In genomic region chr9:129626079-129626943, GRCh38 we compare ENCODE assay signal across 1 cellular context.
TF ChIP-seq lines count a peak whose summit lies in the region.

TSS of gene NTMT1 (plus strand) at chr9:129626163. CDS start at chr9:129632704, 6,541 bp downstream.

TF ChIP-seq in K562, 482 proteins besides CTCF, POLR2A, EP300 and RAD21 (continued from another document and continues in another):
- TF ChIP-seq CREB1 (IDR thresholded peaks at IDR 0.05) (peak; percentile 94), CREB1 (CRISPR knock-in tag; IDR thresholded peaks at IDR 0.05) (peak; percentile 93), ZNF639 (CRISPR knock-in tag; conservative IDR thresholded peaks at IDR 0.05 in 1 of 2, IDR thresholded peaks at IDR 0.05 in 1 of 2) (no peak; a peak in 1 of 4 replicates), MCM3 (IDR thresholded peaks at IDR 0.05) (no peak), SPI1 (IDR thresholded peaks at IDR 0.05; ENCODE audit: borderline replicate concordance, low read depth, low read length) (no peak), ZNF695 (CRISPR knock-in tag; IDR thresholded peaks at IDR 0.05) (no peak), TCF3 (CRISPR knock-in tag; IDR thresholded peaks at IDR 0.05) (no peak; the same call in 1 of the 2 replicates), ZNF347 (CRISPR knock-in tag; IDR thresholded peaks at IDR 0.05; ENCODE audit: low read depth) (no peak), DNMT1 (IDR thresholded peaks at IDR 0.05) (no peak), ZNF57 (CRISPR knock-in tag; IDR thresholded peaks at IDR 0.05) (no peak), RBM15 (IDR thresholded peaks at IDR 0.05; ENCODE audit: insufficient read depth, low read length) (no peak), FOXA1 (IDR thresholded peaks at IDR 0.05; ENCODE audit: borderline replicate concordance) (no peak), USF1 (CRISPR knock-in tag; IDR thresholded peaks at IDR 0.05) (peak; percentile 99), NFIC (IDR thresholded peaks at IDR 0.05) (peak; percentile 33; the same call in 1 of the 2 replicates), MYC (IDR thresholded peaks at IDR 0.05; ENCODE audit: low read depth, low read length) (peak; percentile 96), MYC (CRISPR knock-in tag; IDR thresholded peaks at IDR 0.05; ENCODE audit: borderline replicate concordance, low read depth) (peak; percentile 91; the same call in 1 of the 2 replicates), SUPT5H (IDR thresholded peaks at IDR 0.05) (peak; percentile 96), FOXK2 (conservative IDR thresholded peaks at IDR 0.05 in 1 of 2, IDR thresholded peaks at IDR 0.05 in 1 of 2; ENCODE audit: low read depth in 2 of 2) (peak; percentile 62 to 82), ZNF184 (CRISPR knock-in tag; IDR thresholded peaks at IDR 0.05) (no peak), ZNF384 (IDR thresholded peaks at IDR 0.05; ENCODE audit: low read depth, low read length) (no peak), TRIM24 (IDR thresholded peaks at IDR 0.05) (no peak), NFXL1 (CRISPR knock-in tag; IDR thresholded peaks at IDR 0.05) (no peak), CBX3 (IDR thresholded peaks at IDR 0.05; ENCODE audit: borderline replicate concordance in 1 of 2, low read length in 2 of 2) (no peak), NEUROD1 (IDR thresholded peaks at IDR 0.05; ENCODE audit: borderline replicate concordance, low read depth, low read length, partially characterized antibody) (no peak), ZNF140 (CRISPR knock-in tag; IDR thresholded peaks at IDR 0.05) (no peak), BRCA1 (IDR thresholded peaks at IDR 0.05) (no peak), BRCA1 (CRISPR knock-in tag; IDR thresholded peaks at IDR 0.05) (no peak), ARID1B (IDR thresholded peaks at IDR 0.05) (no peak; the same call in 1 of the 2 replicates), TARDBP (IDR thresholded peaks at IDR 0.05) (0 out of 2 replicates have a peak, but pooled peaks have one; percentile 42), TEAD1 (CRISPR knock-in tag; IDR thresholded peaks at IDR 0.05) (peak in 1 of 2 experiments; percentile 58; a peak in 2 of 4 replicates), PTRF (tag; IDR thresholded peaks at IDR 0.05) (no peak), NR1H2 (CRISPR knock-in tag; IDR thresholded peaks at IDR 0.05) (peak; percentile 64; the same call in 1 of the 2 replicates), SP1 (CRISPR knock-in tag; IDR thresholded peaks at IDR 0.05) (peak; percentile 63; the same call in 1 of the 2 replicates), ARNT (IDR thresholded peaks at IDR 0.05) (no peak), ZC3H8 (IDR thresholded peaks at IDR 0.05) (no peak), FIP1L1 (IDR thresholded peaks at IDR 0.05; ENCODE audit: low read depth, low read length, poor library complexity, severe bottlenecking) (no peak)
- TF ChIP-seq, protein P1, sequence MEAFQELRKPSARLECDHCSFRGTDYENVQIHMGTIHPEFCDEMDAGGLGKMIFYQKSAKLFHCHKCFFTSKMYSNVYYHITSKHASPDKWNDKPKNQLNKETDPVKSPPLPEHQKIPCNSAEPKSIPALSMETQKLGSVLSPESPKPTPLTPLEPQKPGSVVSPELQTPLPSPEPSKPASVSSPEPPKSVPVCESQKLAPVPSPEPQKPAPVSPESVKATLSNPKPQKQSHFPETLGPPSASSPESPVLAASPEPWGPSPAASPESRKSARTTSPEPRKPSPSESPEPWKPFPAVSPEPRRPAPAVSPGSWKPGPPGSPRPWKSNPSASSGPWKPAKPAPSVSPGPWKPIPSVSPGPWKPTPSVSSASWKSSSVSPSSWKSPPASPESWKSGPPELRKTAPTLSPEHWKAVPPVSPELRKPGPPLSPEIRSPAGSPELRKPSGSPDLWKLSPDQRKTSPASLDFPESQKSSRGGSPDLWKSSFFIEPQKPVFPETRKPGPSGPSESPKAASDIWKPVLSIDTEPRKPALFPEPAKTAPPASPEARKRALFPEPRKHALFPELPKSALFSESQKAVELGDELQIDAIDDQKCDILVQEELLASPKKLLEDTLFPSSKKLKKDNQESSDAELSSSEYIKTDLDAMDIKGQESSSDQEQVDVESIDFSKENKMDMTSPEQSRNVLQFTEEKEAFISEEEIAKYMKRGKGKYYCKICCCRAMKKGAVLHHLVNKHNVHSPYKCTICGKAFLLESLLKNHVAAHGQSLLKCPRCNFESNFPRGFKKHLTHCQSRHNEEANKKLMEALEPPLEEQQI (IDR thresholded peaks at IDR 0.05): no peak
- TF ChIP-seq, protein P2, sequence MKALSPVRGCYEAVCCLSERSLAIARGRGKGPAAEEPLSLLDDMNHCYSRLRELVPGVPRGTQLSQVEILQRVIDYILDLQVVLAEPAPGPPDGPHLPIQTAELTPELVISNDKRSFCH (CRISPR knock-in tag; IDR thresholded peaks at IDR 0.05): no peak
- TF ChIP-seq, protein P2 (tag; IDR thresholded peaks at IDR 0.05): peak; percentile 78
- TF ChIP-seq, protein P3, sequence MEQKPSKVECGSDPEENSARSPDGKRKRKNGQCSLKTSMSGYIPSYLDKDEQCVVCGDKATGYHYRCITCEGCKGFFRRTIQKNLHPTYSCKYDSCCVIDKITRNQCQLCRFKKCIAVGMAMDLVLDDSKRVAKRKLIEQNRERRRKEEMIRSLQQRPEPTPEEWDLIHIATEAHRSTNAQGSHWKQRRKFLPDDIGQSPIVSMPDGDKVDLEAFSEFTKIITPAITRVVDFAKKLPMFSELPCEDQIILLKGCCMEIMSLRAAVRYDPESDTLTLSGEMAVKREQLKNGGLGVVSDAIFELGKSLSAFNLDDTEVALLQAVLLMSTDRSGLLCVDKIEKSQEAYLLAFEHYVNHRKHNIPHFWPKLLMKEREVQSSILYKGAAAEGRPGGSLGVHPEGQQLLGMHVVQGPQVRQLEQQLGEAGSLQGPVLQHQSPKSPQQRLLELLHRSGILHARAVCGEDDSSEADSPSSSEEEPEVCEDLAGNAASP (IDR thresholded peaks at IDR 0.05): no peak
- TF ChIP-seq, protein P4, sequence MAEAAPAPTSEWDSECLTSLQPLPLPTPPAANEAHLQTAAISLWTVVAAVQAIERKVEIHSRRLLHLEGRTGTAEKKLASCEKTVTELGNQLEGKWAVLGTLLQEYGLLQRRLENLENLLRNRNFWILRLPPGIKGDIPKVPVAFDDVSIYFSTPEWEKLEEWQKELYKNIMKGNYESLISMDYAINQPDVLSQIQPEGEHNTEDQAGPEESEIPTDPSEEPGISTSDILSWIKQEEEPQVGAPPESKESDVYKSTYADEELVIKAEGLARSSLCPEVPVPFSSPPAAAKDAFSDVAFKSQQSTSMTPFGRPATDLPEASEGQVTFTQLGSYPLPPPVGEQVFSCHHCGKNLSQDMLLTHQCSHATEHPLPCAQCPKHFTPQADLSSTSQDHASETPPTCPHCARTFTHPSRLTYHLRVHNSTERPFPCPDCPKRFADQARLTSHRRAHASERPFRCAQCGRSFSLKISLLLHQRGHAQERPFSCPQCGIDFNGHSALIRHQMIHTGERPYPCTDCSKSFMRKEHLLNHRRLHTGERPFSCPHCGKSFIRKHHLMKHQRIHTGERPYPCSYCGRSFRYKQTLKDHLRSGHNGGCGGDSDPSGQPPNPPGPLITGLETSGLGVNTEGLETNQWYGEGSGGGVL (CRISPR knock-in tag; IDR thresholded peaks at IDR 0.05): no peak
- TF ChIP-seq, protein P5, sequence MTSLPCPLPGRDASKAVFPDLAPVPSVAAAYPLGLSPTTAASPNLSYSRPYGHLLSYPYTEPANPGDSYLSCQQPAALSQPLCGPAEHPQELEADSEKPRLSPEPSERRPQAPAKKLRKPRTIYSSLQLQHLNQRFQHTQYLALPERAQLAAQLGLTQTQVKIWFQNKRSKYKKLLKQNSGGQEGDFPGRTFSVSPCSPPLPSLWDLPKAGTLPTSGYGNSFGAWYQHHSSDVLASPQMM (CRISPR knock-in tag; IDR thresholded peaks at IDR 0.05): no peak
- TF ChIP-seq, protein P6, sequence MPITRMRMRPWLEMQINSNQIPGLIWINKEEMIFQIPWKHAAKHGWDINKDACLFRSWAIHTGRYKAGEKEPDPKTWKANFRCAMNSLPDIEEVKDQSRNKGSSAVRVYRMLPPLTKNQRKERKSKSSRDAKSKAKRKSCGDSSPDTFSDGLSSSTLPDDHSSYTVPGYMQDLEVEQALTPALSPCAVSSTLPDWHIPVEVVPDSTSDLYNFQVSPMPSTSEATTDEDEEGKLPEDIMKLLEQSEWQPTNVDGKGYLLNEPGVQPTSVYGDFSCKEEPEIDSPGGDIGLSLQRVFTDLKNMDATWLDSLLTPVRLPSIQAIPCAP (CRISPR knock-in tag; IDR thresholded peaks at IDR 0.05; ENCODE audit: borderline replicate concordance): 0 out of 2 replicates have a peak, but pooled peaks have one; percentile 31
- TF ChIP-seq, protein P7, sequence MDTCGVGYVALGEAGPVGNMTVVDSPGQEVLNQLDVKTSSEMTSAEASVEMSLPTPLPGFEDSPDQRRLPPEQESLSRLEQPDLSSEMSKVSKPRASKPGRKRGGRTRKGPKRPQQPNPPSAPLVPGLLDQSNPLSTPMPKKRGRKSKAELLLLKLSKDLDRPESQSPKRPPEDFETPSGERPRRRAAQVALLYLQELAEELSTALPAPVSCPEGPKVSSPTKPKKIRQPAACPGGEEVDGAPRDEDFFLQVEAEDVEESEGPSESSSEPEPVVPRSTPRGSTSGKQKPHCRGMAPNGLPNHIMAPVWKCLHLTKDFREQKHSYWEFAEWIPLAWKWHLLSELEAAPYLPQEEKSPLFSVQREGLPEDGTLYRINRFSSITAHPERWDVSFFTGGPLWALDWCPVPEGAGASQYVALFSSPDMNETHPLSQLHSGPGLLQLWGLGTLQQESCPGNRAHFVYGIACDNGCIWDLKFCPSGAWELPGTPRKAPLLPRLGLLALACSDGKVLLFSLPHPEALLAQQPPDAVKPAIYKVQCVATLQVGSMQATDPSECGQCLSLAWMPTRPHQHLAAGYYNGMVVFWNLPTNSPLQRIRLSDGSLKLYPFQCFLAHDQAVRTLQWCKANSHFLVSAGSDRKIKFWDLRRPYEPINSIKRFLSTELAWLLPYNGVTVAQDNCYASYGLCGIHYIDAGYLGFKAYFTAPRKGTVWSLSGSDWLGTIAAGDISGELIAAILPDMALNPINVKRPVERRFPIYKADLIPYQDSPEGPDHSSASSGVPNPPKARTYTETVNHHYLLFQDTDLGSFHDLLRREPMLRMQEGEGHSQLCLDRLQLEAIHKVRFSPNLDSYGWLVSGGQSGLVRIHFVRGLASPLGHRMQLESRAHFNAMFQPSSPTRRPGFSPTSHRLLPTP (IDR thresholded peaks at IDR 0.05; ENCODE audit: borderline replicate concordance, extremely low read depth, insufficient read length): no peak
- TF ChIP-seq, protein P8, sequence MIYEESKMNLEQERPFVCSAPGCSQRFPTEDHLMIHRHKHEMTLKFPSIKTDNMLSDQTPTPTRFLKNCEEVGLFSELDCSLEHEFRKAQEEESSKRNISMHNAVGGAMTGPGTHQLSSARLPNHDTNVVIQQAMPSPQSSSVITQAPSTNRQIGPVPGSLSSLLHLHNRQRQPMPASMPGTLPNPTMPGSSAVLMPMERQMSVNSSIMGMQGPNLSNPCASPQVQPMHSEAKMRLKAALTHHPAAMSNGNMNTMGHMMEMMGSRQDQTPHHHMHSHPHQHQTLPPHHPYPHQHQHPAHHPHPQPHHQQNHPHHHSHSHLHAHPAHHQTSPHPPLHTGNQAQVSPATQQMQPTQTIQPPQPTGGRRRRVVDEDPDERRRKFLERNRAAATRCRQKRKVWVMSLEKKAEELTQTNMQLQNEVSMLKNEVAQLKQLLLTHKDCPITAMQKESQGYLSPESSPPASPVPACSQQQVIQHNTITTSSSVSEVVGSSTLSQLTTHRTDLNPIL (CRISPR knock-in tag; IDR thresholded peaks at IDR 0.05): no peak
